1 cellular context compared by ENCODE assay signal in genomic region chr6:130376921-130377320, GRCh38.
TF ChIP-seq lines count a peak whose summit lies in the region.

No MANE protein-coding gene starts in this region.

TF ChIP-seq in H1, 55 proteins besides CTCF, POLR2A, EP300 and RAD21 (continued from another document):
- TF ChIP-seq ASH2L (IDR thresholded peaks at IDR 0.05; ENCODE audit: low read length): no peak
- no peak for TF ChIP-seq CTBP2 (IDR thresholded peaks at IDR 0.05; ENCODE audit: borderline replicate concordance, insufficient read depth, insufficient read length, low read length)
